ENCODE assay signal across 9 cellular contexts in genomic region chr1:21289127-21289526, GRCh38. TPM values are rescaled to one million over a fixed set of nuclear protein-coding genes. Genes with fewer than 3 reads are reported as not detected.
DNase-seq lines count a peak whose midpoint lies in the region; ATAC-seq, FAIRE-seq and TF ChIP-seq lines count a peak whose summit lies in the region.
"Had no signal": no experiment of that assay in that cellular context is flagged by ENCODE, and none has a peak within 500 bp of the region (broad histone marks: within the 10 kb centered on the region; RNA-seq: fewer than 3 reads in every experiment).

No MANE protein-coding gene starts in this region.

- peaks cover 17 to 37% of the 10 kb centered on the region in 2 experiments for H3K4me1 ChIP-seq in HCT116 (ENCODE audit: control insufficient read depth in 1 of 2, insufficient read depth in 2 of 2, low read length in 2 of 2)

- peak overlapping the region; percentile 91 for H3K4me2 ChIP-seq in HCT116 (ENCODE audit: low read length)

- CTCF ChIA-PET in HCT116 (lab: Charles Lee), result no interaction called here

- H3K4me3 Mint-ChIP-seq in activated T-helper 2 cell treated with anti-CD3 and anti-CD28 coated beads, Interferon-gamma antibody, Interleukin-2, Interleukin-4, amounts not matched to agents 10 μg/mL and 5 μg/mL and 100 μg/mL, durations not matched to agents 14 hours and 24 hours and 36 hours (ENCODE audit: low read depth), result peak overlapping the region; percentile 84
- H3K4me3 Mint-ChIP-seq in stimulated activated effector memory CD8-positive, alpha-beta T cell treated with anti-CD3 and anti-CD28 coated beads, Interleukin-12 subunit alpha, Interleukin-12 subunit beta, amount 100 ng/mL, for 72 hours, result peak overlapping the region; percentile 86

- H3K9me3 ChIP-seq in HCT116 (ENCODE audit: control insufficient read depth in 1 of 2, insufficient read depth in 1 of 2, low read depth in 1 of 2, low read length in 2 of 2), result no peaks in the 10 kb centered on the region
- H3K9me3 ChIP-seq in iPS-18c (ENCODE audit: control insufficient read depth, insufficient read depth, low read length), result peaks cover 2% of the 10 kb centered on the region

- no peaks in the 10 kb centered on the region for H3K27me3 Mint-ChIP-seq in activated T-helper 2 cell treated with anti-CD3 and anti-CD28 coated beads, Interferon-gamma antibody, Interleukin-2, Interleukin-4, amounts not matched to agents 10 μg/mL and 5 μg/mL and 100 μg/mL, durations not matched to agents 14 hours and 24 hours and 36 hours (ENCODE audit: low read depth)

- no peaks in the 10 kb centered on the region for H3K9me2 ChIP-seq in HCT116 (ENCODE audit: insufficient read depth)

- H3K36me3 ChIP-seq in HCT116 (ENCODE audit: control insufficient read depth in 1 of 2, insufficient read depth in 2 of 2, low read length in 2 of 2), result no peaks in the 10 kb centered on the region

- H3K9me3 Mint-ChIP-seq in activated T-helper 2 cell treated with anti-CD3 and anti-CD28 coated beads, Interferon-gamma antibody, Interleukin-2, Interleukin-4, amounts not matched to agents 10 μg/mL and 5 μg/mL and 100 μg/mL, durations not matched to agents 14 hours and 24 hours and 36 hours, result no peaks in the 10 kb centered on the region
- no peaks in the 10 kb centered on the region for H3K9me3 Mint-ChIP-seq in stimulated activated effector memory CD8-positive, alpha-beta T cell treated with anti-CD3 and anti-CD28 coated beads, Interleukin-12 subunit alpha, Interleukin-12 subunit beta, amount 100 ng/mL, for 72 hours

- peak overlapping the region; percentile 24; the same call in 1 of the 2 replicates for H3K27ac ChIP-seq in HCT116 (ENCODE audit: low read depth, low read length)

- H3K4me1 Mint-ChIP-seq in activated T-helper 2 cell treated with anti-CD3 and anti-CD28 coated beads, Interferon-gamma antibody, Interleukin-2, Interleukin-4, amounts not matched to agents 10 μg/mL and 5 μg/mL and 100 μg/mL, durations not matched to agents 14 hours and 24 hours and 36 hours (ENCODE audit: low read depth), result peaks cover 38% of the 10 kb centered on the region
- peaks cover 59% of the 10 kb centered on the region for H3K4me1 Mint-ChIP-seq in stimulated activated effector memory CD8-positive, alpha-beta T cell treated with anti-CD3 and anti-CD28 coated beads, Interleukin-12 subunit alpha, Interleukin-12 subunit beta, amount 100 ng/mL, for 72 hours

- H3K27me3 ChIP-seq in HCT116 (ENCODE audit: insufficient read depth, low read length), result no peaks in the 10 kb centered on the region

- no TSS peak for BruUV-seq in HCT116 (replicated peaks; lab: Mats Ljungman, UMichigan)

- no peak for TF ChIP-seq RAD21 in HCT116 (IDR thresholded peaks at IDR 0.05; ENCODE audit: low read depth)

- H3K36me3 Mint-ChIP-seq in activated T-helper 2 cell treated with anti-CD3 and anti-CD28 coated beads, Interferon-gamma antibody, Interleukin-2, Interleukin-4, amounts not matched to agents 10 μg/mL and 5 μg/mL and 100 μg/mL, durations not matched to agents 14 hours and 24 hours and 36 hours (ENCODE audit: low read depth), result peaks cover 23% of the 10 kb centered on the region
- peaks cover 78% of the 10 kb centered on the region for H3K36me3 Mint-ChIP-seq in stimulated activated effector memory CD8-positive, alpha-beta T cell treated with anti-CD3 and anti-CD28 coated beads, Interleukin-12 subunit alpha, Interleukin-12 subunit beta, amount 100 ng/mL, for 72 hours

- H3K4me3 ChIP-seq in HCT116 (replicated peaks in 1 of 2; ENCODE audit: low read depth in 1 of 2, low read length in 2 of 2), result peak overlapping the region; percentile 51 to 66; a peak in 3 of 4 replicates
- peak overlapping the region; percentile 66; the same call in 1 of the 2 replicates for H3K4me3 ChIP-seq in iPS-18c (ENCODE audit: insufficient read depth, low read depth, low read length)

- ATAC-seq in HCT116, result no peak
- ATAC-seq in stimulated activated effector memory CD8-positive, alpha-beta T cell treated with anti-CD3 and anti-CD28 coated beads, Interleukin-12 subunit alpha, Interleukin-12 subunit beta, amount 100 ng/mL, for 72 hours, result no peak
- no peak for ATAC-seq in left lobe of liver
- no peak for ATAC-seq in GM21367 (IDR thresholded peaks at IDR 0.05; ENCODE audit: unreplicated experiment)

- H4K20me1 ChIP-seq in HCT116 (ENCODE audit: insufficient read depth), result no peaks in the 10 kb centered on the region

- peak overlapping the region; percentile 65 for H3K27ac Mint-ChIP-seq in activated T-helper 2 cell treated with anti-CD3 and anti-CD28 coated beads, Interferon-gamma antibody, Interleukin-2, Interleukin-4, amounts not matched to agents 10 μg/mL and 5 μg/mL and 100 μg/mL, durations not matched to agents 14 hours and 24 hours and 36 hours
- peak overlapping the region; percentile 81 for H3K27ac Mint-ChIP-seq in stimulated activated effector memory CD8-positive, alpha-beta T cell treated with anti-CD3 and anti-CD28 coated beads, Interleukin-12 subunit alpha, Interleukin-12 subunit beta, amount 100 ng/mL, for 72 hours

- TF ChIP-seq CTCF in HCT116 (IDR thresholded peaks at IDR 0.05 in 2 of 3, conservative IDR thresholded peaks at IDR 0.05 in 1 of 3; ENCODE audit: borderline replicate concordance in 1 of 3, insufficient read depth in 1 of 3, low read depth in 2 of 3, low read length in 2 of 3), result no peak

- DNase-seq in HCT116 (ENCODE audit: low read depth, low spot score) (no peak), hippocampal formation (lab: John Stamatoyannopoulos, UW) (no peak), RCC 7860 (ENCODE audit: low spot score) (no peak), left lobe of liver (ENCODE audit: low spot score) (no peak)
- DNase-seq in activated T-helper 2 cell treated with anti-CD3 and anti-CD28 coated beads, Interferon-gamma antibody, Interleukin-2, Interleukin-4, amounts not matched to agents 10 μg/mL and 5 μg/mL and 100 μg/mL, durations not matched to agents 14 hours and 24 hours and 36 hours (ENCODE audit: low spot score), result no peak
- DNase-seq in stimulated activated effector memory CD8-positive, alpha-beta T cell treated with anti-CD3 and anti-CD28 coated beads, Interleukin-12 subunit alpha, Interleukin-12 subunit beta, amount 100 ng/mL, for 72 hours (ENCODE audit: low spot score in 2 of 2), result no peak
- DNase-seq: Kasumi-1 had no signal

- intact Hi-C loops in HCT116 (cut with micrococcal nuclease), result no loop called here
- intact Hi-C loops in activated T-helper 2 cell treated with anti-CD3 and anti-CD28 coated beads, Interferon-gamma antibody, Interleukin-2, Interleukin-4, amounts not matched to agents 10 μg/mL and 5 μg/mL and 100 μg/mL, durations not matched to agents 14 hours and 24 hours and 36 hours (cut with micrococcal nuclease), result no loop called here

- peak overlapping the region; percentile 67; the same call in 1 of the 2 replicates for H3K9ac ChIP-seq in HCT116 (ENCODE audit: low read length)

- H3K79me2 ChIP-seq in HCT116 (ENCODE audit: insufficient read depth, low read length), result peaks cover 14% of the 10 kb centered on the region; the same call in 1 of the 2 replicates

- H2AFZ ChIP-seq in HCT116 (ENCODE audit: low read depth, low read length, poor library complexity, severe bottlenecking), result no peak overlapping the region

- TF ChIP-seq POLR2A in HCT116 (IDR thresholded peaks at IDR 0.05; ENCODE audit: borderline replicate concordance, extremely low read depth, insufficient read depth, insufficient read length), result no peak

- POLR2A ChIA-PET in HCT116 (lab: Charles Lee), result no interaction called here

- no peak for FAIRE-seq in RCC 7860 (lab: Jason Lieb, UNC)

- RAD21 ChIA-PET in HCT116 (lab: Charles Lee; ENCODE audit: low non-redundant PET in 1 of 2, low total read pairs in 2 of 2, uncharacterized antibody in 2 of 2, unreplicated experiment in 2 of 2), result no interaction called here

TF ChIP-seq in HCT116, 20 proteins besides CTCF, POLR2A, EP300 and RAD21 (continues in another document):
- TF ChIP-seq TCF7L2 (IDR thresholded peaks at IDR 0.05; ENCODE audit: borderline replicate concordance, extremely low read depth, insufficient read depth, insufficient read length) (no peak), CBX3 (IDR thresholded peaks at IDR 0.05; ENCODE audit: low read depth) (no peak), EZH2phosphoT487 (IDR thresholded peaks at IDR 0.05; ENCODE audit: borderline replicate concordance) (no peak), REST (IDR thresholded peaks at IDR 0.05; ENCODE audit: low read depth) (no peak), EGR1 (IDR thresholded peaks at IDR 0.05; ENCODE audit: low read depth) (no peak), FOSL1 (IDR thresholded peaks at IDR 0.05; ENCODE audit: low read depth) (no peak), SIN3A (IDR thresholded peaks at IDR 0.05; ENCODE audit: low read depth) (no peak), MAX (IDR thresholded peaks at IDR 0.05) (no peak)

RNA-seq across cellular contexts. Expression of gene ECE1, which starts 1.1 kb away (rescaled TPM):
- 66.8 TPM for total RNA-seq in HCT116 (2021; ENCODE audit: unreplicated experiment)
- polyA plus RNA-seq in HCT116 (2012), result 64.9 and 72.0 TPM in 2 replicates
- total RNA-seq in activated T-helper 2 cell treated with anti-CD3 and anti-CD28 coated beads, Interferon-gamma antibody, Interleukin-2, Interleukin-4, amounts not matched to agents 10 μg/mL and 5 μg/mL and 100 μg/mL, durations not matched to agents 14 hours and 24 hours and 36 hours, result 94.1 and 97.0 TPM in 2 replicates
- total RNA-seq in left lobe of liver, result 58.0 TPM
